Comparison of ENCODE assay signal across 13 cellular contexts in the genomic region with DNA sequence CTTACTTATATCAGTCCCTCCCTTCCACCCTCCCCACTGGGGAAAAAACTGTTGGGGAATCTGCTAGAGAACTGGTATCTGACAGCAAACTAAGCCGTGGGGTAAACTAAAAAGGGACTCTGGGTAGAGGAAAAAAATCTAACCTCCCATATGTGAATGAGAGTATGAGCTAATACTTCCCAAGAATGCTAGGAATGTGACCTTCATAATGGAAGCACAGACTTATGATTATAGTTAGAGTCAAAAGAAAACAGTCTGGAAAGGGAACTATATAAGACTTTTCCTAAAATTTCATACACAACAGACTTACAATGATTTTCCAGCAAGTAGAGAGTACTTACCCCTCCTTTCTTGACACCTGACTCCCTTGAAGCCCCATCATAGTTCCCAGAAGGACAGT. TPM values are rescaled to one million over a fixed set of nuclear protein-coding genes. Genes with fewer than 3 reads are reported as not detected.
DNase-seq lines count a peak whose midpoint lies in the region; ATAC-seq, FAIRE-seq and TF ChIP-seq lines count a peak whose summit lies in the region.
"Had no signal": no experiment of that assay in that cellular context is flagged by ENCODE, and none has a peak within 500 bp of the region (broad histone marks: within the 10 kb centered on the region; RNA-seq: fewer than 3 reads in every experiment).

No MANE protein-coding gene starts in this region.

- 12% methylated on average over 1 of the region's 1 CpG for WGBS in HepG2 (ENCODE audit: low lambda C conversion rate)
- WGBS in right lobe of liver (ENCODE audit: insufficient coverage, low coverage, low lambda C conversion rate, missing lambda C conversion rate) = 46% methylated on average over 1 of the region's 1 CpG

- H4K20me1 ChIP-seq in HepG2 (ENCODE audit: insufficient read depth, low read length) = no peaks in the 10 kb centered on the region
- H4K20me1 ChIP-seq: BLaER1 had no signal

- H3K36me3 ChIP-seq in HepG2 (replicated peaks in 1 of 2; ENCODE audit: control insufficient read depth in 1 of 2, insufficient read depth in 2 of 2, low read length in 2 of 2) (peaks cover 2 to 13% of the 10 kb centered on the region in 2 experiments; a peak in 3 of 5 replicates), right lobe of liver (peaks cover 0 to 8% (median 0%) of the 10 kb centered on the region in 4 donors), MG63 (peaks cover 20% of the 10 kb centered on the region)

- H3K9ac ChIP-seq in HepG2 (ENCODE audit: insufficient read depth, low read depth, low read length) = no peak overlapping the region
- H3K9ac ChIP-seq: BLaER1 had no signal

- TF ChIP-seq RAD21 in HepG2 (CRISPR knock-in tag; IDR thresholded peaks at IDR 0.05) = no peak

- no peak overlapping the region for H2AFZ ChIP-seq in HepG2 (ENCODE audit: low read length)

- in situ Hi-C loops in HepG2 (cut with HindIII; ENCODE audit: extremely low pct_ligation_motif_present, low pct_unique_long_range_greater_than_20kb) = no loop called here

- DNase-seq in HepG2 (ENCODE audit: low spot score) = peak; percentile 46
- no peak for DNase-seq in right lobe of liver
- DNase-seq in astrocyte of the hippocampus (ENCODE audit: low read depth, low spot score) = peak; percentile 56
- DNase-seq in iris pigment epithelial cell (ENCODE audit: low read depth) = peak; percentile 71
- no peak for DNase-seq in NCI-H2196 treated with DMSO at 0.1 percent for 48 hours (lab: John Stamatoyannopoulos, UW; ENCODE audit: unreplicated experiment)
- DNase-seq in MG63 = no peak
- DNase-seq in stimulated activated CD8-positive, alpha-beta memory T cell treated with anti-CD3 and anti-CD28 coated beads, Interleukin-4, amount 100 ng/mL, for 48 hours = no peak
- DNase-seq in UCSD-AML1 (lab: John Stamatoyannopoulos, UW; ENCODE audit: unreplicated experiment) = no peak
- DNase-seq: activated CD4-positive, CD25-positive, alpha-beta regulatory T cell treated with anti-CD3 and anti-CD28 coated beads, Interleukin-2, amount 50 U/mL, for 72 hours; NCI-H2029; Peyer's patch had no signal

- CTCF ChIA-PET in HepG2 (lab: Yijun Ruan, JAX; ENCODE audit: low intra/inter-chr PET ratio, low total read pairs) = no interaction called here

- no peaks in the 10 kb centered on the region for H3K9me3 ChIP-seq in HepG2 (ENCODE audit: low read length)
- H3K9me3 ChIP-seq in right lobe of liver = no peaks in the 10 kb centered on the region
- H3K9me3 ChIP-seq in MG63 = no peaks in the 10 kb centered on the region
- H3K9me3 ChIP-seq: BLaER1, Peyer's patch had no signal

- TF ChIP-seq POLR2A in HepG2 (IDR thresholded peaks at IDR 0.05; ENCODE audit: insufficient read depth in 1 of 2, low read depth in 2 of 2, low read length in 2 of 2) (no peak), right lobe of liver (IDR thresholded peaks at IDR 0.05) (no peak)

- no peaks in the 10 kb centered on the region for H3K79me2 ChIP-seq in HepG2 (ENCODE audit: insufficient read depth, low read length)

- no peak for FAIRE-seq in HepG2 (lab: Jason Lieb, UNC)

- TF ChIP-seq EP300 in HepG2 (IDR thresholded peaks at IDR 0.05; ENCODE audit: low read depth in 2 of 2, low read length in 2 of 2) (no peak), HepG2 (CRISPR knock-in tag; IDR thresholded peaks at IDR 0.05; ENCODE audit: borderline replicate concordance) (no peak)

- no peaks in the 10 kb centered on the region for H3K27me3 ChIP-seq in HepG2 (ENCODE audit: control insufficient read depth in 1 of 2, insufficient read depth in 2 of 2, low read length in 2 of 2)
- H3K27me3 ChIP-seq in right lobe of liver = no peaks in the 10 kb centered on the region
- no peaks in the 10 kb centered on the region for H3K27me3 ChIP-seq in MG63
- H3K27me3 ChIP-seq: BLaER1, Peyer's patch had no signal

- no TSS peak for BruUV-seq in HepG2 (replicated peaks; lab: Mats Ljungman, UMichigan)

- POLR2A ChIA-PET in HepG2 (lab: Yijun Ruan, JAX) = no interaction called here

- no peak for TF ChIP-seq CTCF in HepG2 (CRISPR knock-in tag; IDR thresholded peaks at IDR 0.05)
- TF ChIP-seq CTCF in right lobe of liver (IDR thresholded peaks at IDR 0.05) = no peak

- H3K4me1 ChIP-seq in HepG2 (ENCODE audit: insufficient read depth, low read length) (peaks cover 25% of the 10 kb centered on the region), right lobe of liver (no peaks in the 10 kb centered on the region)
- H3K4me1 ChIP-seq: BLaER1 had no signal

- H3K4me3 ChIP-seq in HepG2 (replicated peaks in 1 of 3; ENCODE audit: insufficient read depth in 1 of 3, low read depth in 2 of 3, low read length in 3 of 3) = no peak overlapping the region
- no peak overlapping the region for H3K4me3 ChIP-seq in right lobe of liver
- H3K4me3 ChIP-seq in MG63 = no peak overlapping the region
- H3K4me3 ChIP-seq: BLaER1, Peyer's patch had no signal

- H3K27ac ChIP-seq in HepG2 (ENCODE audit: extremely low read length, insufficient read depth, low read length) (no peak overlapping the region), right lobe of liver (no peak overlapping the region)
- H3K27ac ChIP-seq: BLaER1, epithelial cell of prostate, Peyer's patch had no signal

- intact Hi-C loops in HepG2 (cut with micrococcal nuclease; ENCODE audit: unreplicated experiment) = loop anchor here (5.0 kb wide), 1 partner anchor 157 kb away; no protein-coding TSS in a partner anchor
- intact Hi-C loops in right lobe of liver (cut with DNase I) = no loop called here

- H3K4me2 ChIP-seq in HepG2 (ENCODE audit: low read depth, low read length) = no peak overlapping the region
- H3K4me2 ChIP-seq: BLaER1 had no signal

- ATAC-seq in HepG2 (peak; percentile 60), right lobe of liver (no peak)

TF ChIP-seq in HepG2, 621 proteins besides CTCF, POLR2A, EP300 and RAD21:
- no peak for TF ChIP-seq MXD4 (CRISPR knock-in tag; IDR thresholded peaks at IDR 0.05)
- no peak for TF ChIP-seq MAF1 (CRISPR knock-in tag; IDR thresholded peaks at IDR 0.05; ENCODE audit: borderline replicate concordance)
- no peak for TF ChIP-seq MBD4 (IDR thresholded peaks at IDR 0.05; ENCODE audit: borderline replicate concordance, low read length)
- TF ChIP-seq RFX1 (IDR thresholded peaks at IDR 0.05) = no peak
- TF ChIP-seq TEAD3 (CRISPR knock-in tag; optimal IDR thresholded peaks at IDR 0.05; ENCODE audit: borderline replicate concordance) = peak; percentile 91

RNA-seq across cellular contexts. Expression of gene RBBP5, which starts 23.0 kb away (rescaled TPM):
- total RNA-seq in HepG2 (2016; rRNA removed; fragmentation: Illumina TruSeq; extraction: Trizol) (17.1 and 26.2 TPM in 2 replicates), right lobe of liver (10 to 100 TPM in 3 of 6 experiments, 1 to 10 TPM in 3; 8.7 to 12.3 (median 10.0) TPM)
- total RNA-seq in HepG2 (2016; cell fraction: cytosol; rRNA removed; fragmentation: Illumina TruSeq; extraction: Trizol; ENCODE audit: low read depth) = 1.6 and 1.9 TPM in 2 replicates
- 17.2 and 24.7 TPM in 2 replicates for total RNA-seq in HepG2 (2016; cell fraction: insoluble cytoplasmic fraction; rRNA removed; fragmentation: Illumina TruSeq; extraction: Trizol)
- total RNA-seq in HepG2 (2016; cell fraction: membrane; rRNA removed; fragmentation: Illumina TruSeq; extraction: Trizol) = 6.4 and 7.5 TPM in 2 replicates
- 10.1 and 10.3 TPM in 2 replicates for total RNA-seq in HepG2 (2016; cell fraction: nucleus; rRNA removed; fragmentation: Illumina TruSeq; extraction: Trizol)
- 5.2 and 6.6 TPM in 2 replicates for polyA plus RNA-seq in HepG2 (2011; rRNA removed)
- 3.7 and 5.8 TPM in 2 replicates for polyA plus RNA-seq in HepG2 (2011; cell fraction: cytosol; rRNA removed)
- 1.4 and 1.8 TPM in 2 replicates for polyA plus RNA-seq in HepG2 (2011; cell fraction: nucleus; rRNA removed)
- 5.8 and 6.2 TPM in 2 replicates for polyA plus RNA-seq in HepG2 (2012)
- polyA plus RNA-seq in HepG2 (2016; cell fraction: cytosol; fragmentation: Illumina TruSeq; extraction: Trizol; ENCODE audit: low read depth) = 0.75 and 0.76 TPM in 2 replicates
- 14.3 and 15.3 TPM in 2 replicates for polyA plus RNA-seq in HepG2 (2016; cell fraction: insoluble cytoplasmic fraction; fragmentation: Illumina TruSeq; extraction: Trizol; ENCODE audit: low read depth)
- 1.9 and 2.2 TPM in 2 replicates for polyA plus RNA-seq in HepG2 (2016; cell fraction: membrane; fragmentation: Illumina TruSeq; extraction: Trizol; ENCODE audit: low read depth)
- 9.4 and 10.1 TPM in 2 replicates for polyA plus RNA-seq in HepG2 (2016; cell fraction: nucleus; fragmentation: Illumina TruSeq; extraction: Trizol; ENCODE audit: insufficient read depth, low read depth)
- polyA minus RNA-seq in HepG2 (2011; rRNA and poly(A)+ RNA removed; ENCODE audit: low replicate concordance) = 8.1 and 27.8 TPM in 2 replicates
- polyA minus RNA-seq in HepG2 (2011; cell fraction: cytosol; rRNA and poly(A)+ RNA removed) = 9.4 and 10.2 TPM in 2 replicates
- 7.9 and 9.2 TPM in 2 replicates for polyA minus RNA-seq in HepG2 (2011; cell fraction: nucleus; rRNA and poly(A)+ RNA removed)
- total RNA-seq in MG63 (2014; rRNA removed; shearing (Covaris generic); ENCODE audit: low replicate concordance) = 16.9 and 20.5 TPM in 2 replicates

Comparison
In these comparisons a context has a peak if more than half of its experiments do, and no peak if none do; other contexts are left out.
1. DNase-seq: peak in HepG2 (single experiment), astrocyte of the hippocampus (single experiment) and iris pigment epithelial cell (single experiment); none in right lobe of liver (0 of 3), NCI-H2196 treated with DMSO at 0.1 percent for 48 hours (single experiment), MG63 (single experiment), stimulated activated CD8-positive, alpha-beta memory T cell treated with anti-CD3 and anti-CD28 coated beads, Interleukin-4, amount 100 ng/mL, for 48 hours (single experiment) and UCSD-AML1 (single experiment).